19 cellular contexts compared by ENCODE assay signal in genomic region chr11:5090668-5091067, GRCh38. TPM values are rescaled to one million over a fixed set of nuclear protein-coding genes. Genes with fewer than 3 reads are reported as not detected.
DNase-seq lines count a peak whose midpoint lies in the region; ATAC-seq, FAIRE-seq and TF ChIP-seq lines count a peak whose summit lies in the region.
"Had no signal": no experiment of that assay in that cellular context is flagged by ENCODE, and none has a peak within 500 bp of the region (broad histone marks: within the 10 kb centered on the region; RNA-seq: fewer than 3 reads in every experiment).

No MANE protein-coding gene starts in this region.

- FAIRE-seq in D721Med (lab: Jason Lieb, UNC) = no peak
- no peak for FAIRE-seq in RCC 7860 (lab: Jason Lieb, UNC)
- FAIRE-seq: A204.1, GM12891, GM19239 had no signal

- DNase-seq in DMS53 treated with DMSO at 0.1 percent for 48 hours (lab: John Stamatoyannopoulos, UW; ENCODE audit: unreplicated experiment) (peak; percentile 1), left colon (no peak), D721Med (ENCODE audit: insufficient read length, low spot score) (no peak), RCC 7860 (ENCODE audit: low spot score) (no peak)
- DNase-seq: 8988T; ACHN; BE2C; C1 segment of cervical spinal cord; CD4-positive, alpha-beta memory T cell; CD4-positive, CD25-positive, alpha-beta regulatory T cell; CD8-positive, alpha-beta memory T cell; COR-L47; DMS79 treated with DMSO at 0.1 percent for 48 hours; GF-D8 had no signal

- intact Hi-C loops in left colon (cut with DNase I, micrococcal nuclease) = no loop called here

- no peak for TF ChIP-seq CTCF in D721Med (IDR thresholded peaks at IDR 0.05; ENCODE audit: insufficient read depth, missing control alignments)

- ATAC-seq in left colon = peak; percentile 85
- no peak for ATAC-seq in HG03097 (IDR thresholded peaks at IDR 0.05; ENCODE audit: low FRiP score, unreplicated experiment)

RNA-seq across cellular contexts. Expression of gene OR52E1, which starts 21.3 kb away (rescaled TPM):
- total RNA-seq in left colon = not detected
- total RNA-seq: A673; CD4-positive, alpha-beta memory T cell; CD4-positive, CD25-positive, alpha-beta regulatory T cell; CD8-positive, alpha-beta memory T cell had no signal

RNA-seq across cellular contexts. Expression of gene OR52E2, which starts 31.2 kb away (rescaled TPM):
- not detected for total RNA-seq in left colon
- total RNA-seq: A673; CD4-positive, alpha-beta memory T cell; CD4-positive, CD25-positive, alpha-beta regulatory T cell; CD8-positive, alpha-beta memory T cell had no signal

RNA-seq across cellular contexts. Expression of gene OR52J3, which starts 44.3 kb away (rescaled TPM):
- not detected for total RNA-seq in left colon
- total RNA-seq: A673; CD4-positive, alpha-beta memory T cell; CD4-positive, CD25-positive, alpha-beta regulatory T cell; CD8-positive, alpha-beta memory T cell had no signal

RNA-seq across cellular contexts. Expression of gene OR52A5, which starts 47.5 kb away (rescaled TPM):
- not detected for total RNA-seq in left colon
- total RNA-seq: A673; CD4-positive, alpha-beta memory T cell; CD4-positive, CD25-positive, alpha-beta regulatory T cell; CD8-positive, alpha-beta memory T cell had no signal
